ENCODE assay signal across 17 cellular contexts in the genomic region with DNA sequence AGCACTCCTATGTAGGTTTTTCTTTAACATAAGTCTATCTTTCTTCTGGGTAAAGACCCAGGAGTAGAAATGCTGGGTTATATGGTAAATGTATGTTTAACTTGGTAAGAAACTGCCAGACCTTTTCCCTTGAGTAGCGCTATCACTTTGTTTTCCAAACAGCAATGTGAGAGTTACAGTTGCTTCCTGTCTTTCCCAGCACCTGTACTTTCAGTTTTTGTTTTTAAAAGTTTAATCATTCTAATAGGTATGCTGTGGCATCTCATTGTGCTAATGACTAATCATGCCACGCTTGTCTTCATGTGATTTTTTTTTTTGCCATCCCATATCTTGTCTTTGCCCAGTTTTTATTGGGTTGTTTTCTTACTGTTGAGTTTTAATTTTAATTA. TPM values are rescaled to one million over a fixed set of nuclear protein-coding genes. Genes with fewer than 3 reads are reported as not detected.
DNase-seq lines count a peak whose midpoint lies in the region; ATAC-seq and TF ChIP-seq lines count a peak whose summit lies in the region.
"Had no signal": no experiment of that assay in that cellular context is flagged by ENCODE, and none has a peak within 500 bp of the region (broad histone marks: within the 10 kb centered on the region; RNA-seq: fewer than 3 reads in every experiment).

No MANE protein-coding gene starts in this region.

- POLR2A ChIA-PET in MCF 10A (lab: Yijun Ruan, JAX): interaction anchor here (1.5 kb wide), 1 partner anchor 31 kb away, joined by 3 read pairs; a partner anchor contains a TSS
- POLR2A ChIA-PET in activated B cell treated with CpG ODN at 0.5 μM for 24 hours (lab: Charles Lee): no interaction called here

- H3K27me3 ChIP-seq in breast epithelium: no peaks in the 10 kb centered on the region
- H3K27me3 ChIP-seq: right atrium auricular region had no signal

- H3K4me3 Mint-ChIP-seq in MCF 10A (ENCODE audit: unreplicated experiment) (no peak overlapping the region), activated B cell treated with CpG ODN at 0.5 μM for 24 hours (no peak overlapping the region), type B pancreatic cell (no peak overlapping the region)
- H3K4me3 Mint-ChIP-seq: activated naive CD4-positive, alpha-beta T cell treated with anti-CD3 and anti-CD28 coated beads for 36 hours; nephron had no signal

- H3K4me1 Mint-ChIP-seq in MCF 10A (ENCODE audit: insufficient read depth, unreplicated experiment) (no peaks in the 10 kb centered on the region), activated B cell treated with CpG ODN at 0.5 μM for 24 hours (peaks cover 8% of the 10 kb centered on the region), type B pancreatic cell (ENCODE audit: unreplicated experiment) (no peaks in the 10 kb centered on the region)
- H3K4me1 Mint-ChIP-seq: nephron had no signal

- H3K4me3 ChIP-seq in breast epithelium: no peak overlapping the region
- H3K4me3 ChIP-seq: lower lobe of right lung, right atrium auricular region had no signal

- BruUV-seq in MCF 10A (replicated peaks; lab: Mats Ljungman, UMichigan): no TSS peak

- H3K36me3 Mint-ChIP-seq in MCF 10A (ENCODE audit: insufficient read depth, unreplicated experiment): peaks cover 68% of the 10 kb centered on the region
- H3K36me3 Mint-ChIP-seq in activated B cell treated with CpG ODN at 0.5 μM for 24 hours (ENCODE audit: low read depth): peaks cover 66% of the 10 kb centered on the region
- peaks cover 30% of the 10 kb centered on the region for H3K36me3 Mint-ChIP-seq in type B pancreatic cell

- no peak for TF ChIP-seq POLR2A in breast epithelium (IDR thresholded peaks at IDR 0.05)

- no peak overlapping the region for H3K27ac ChIP-seq in breast epithelium
- H3K27ac ChIP-seq: lower lobe of right lung, right atrium auricular region had no signal

- no peaks in the 10 kb centered on the region for H3K9me3 ChIP-seq in breast epithelium
- H3K9me3 ChIP-seq: lower lobe of right lung, right atrium auricular region had no signal

- H3K9me3 Mint-ChIP-seq in MCF 10A (ENCODE audit: unreplicated experiment) (no peaks in the 10 kb centered on the region), activated B cell treated with CpG ODN at 0.5 μM for 24 hours (no peaks in the 10 kb centered on the region), type B pancreatic cell (no peaks in the 10 kb centered on the region)
- H3K9me3 Mint-ChIP-seq: activated naive CD4-positive, alpha-beta T cell treated with anti-CD3 and anti-CD28 coated beads for 36 hours; nephron had no signal

- intact Hi-C loops in MCF 10A (cut with micrococcal nuclease): no loop called here
- intact Hi-C loops in breast epithelium (cut with DNase I; ENCODE audit: low total_unique reads): no loop called here
- intact Hi-C loops in activated B cell treated with CpG ODN at 0.5 μM for 24 hours (cut with micrococcal nuclease): no loop called here

- no peaks in the 10 kb centered on the region for H3K36me3 ChIP-seq in breast epithelium

- H3K27ac Mint-ChIP-seq in MCF 10A (ENCODE audit: low read depth, unreplicated experiment): peak overlapping the region; percentile 66
- H3K27ac Mint-ChIP-seq in activated B cell treated with CpG ODN at 0.5 μM for 24 hours: peak overlapping the region; percentile 25
- H3K27ac Mint-ChIP-seq in type B pancreatic cell: peak overlapping the region; percentile 50
- H3K27ac Mint-ChIP-seq: activated naive CD4-positive, alpha-beta T cell treated with anti-CD3 and anti-CD28 coated beads for 36 hours; nephron had no signal

- H3K27me3 Mint-ChIP-seq in MCF 10A (ENCODE audit: insufficient read depth, unreplicated experiment) (no peaks in the 10 kb centered on the region), activated B cell treated with CpG ODN at 0.5 μM for 24 hours (no peaks in the 10 kb centered on the region), type B pancreatic cell (no peaks in the 10 kb centered on the region)

- TF ChIP-seq CTCF in MCF 10A (IDR thresholded peaks at IDR 0.05; ENCODE audit: unreplicated experiment) (no peak), breast epithelium (IDR thresholded peaks at IDR 0.05) (no peak), activated B cell treated with CpG ODN at 0.5 μM for 24 hours (IDR thresholded peaks at IDR 0.05) (no peak), type B pancreatic cell (conservative IDR thresholded peaks at IDR 0.05) (no peak)

- ATAC-seq in activated B cell treated with CpG ODN at 0.5 μM for 24 hours (ENCODE audit: low read depth): no peak
- ATAC-seq: lower lobe of right lung had no signal

- DNase-seq in MCF 10A (ENCODE audit: unreplicated experiment): no peak
- no peak for DNase-seq in breast epithelium (ENCODE audit: low spot score in 2 of 2)
- no peak for DNase-seq in activated B cell treated with CpG ODN at 0.5 μM for 24 hours
- DNase-seq in kidney tubule cell (ENCODE audit: low spot score): peak; percentile 39
- DNase-seq in type B pancreatic cell (ENCODE audit: extremely low spot score, unreplicated experiment): no peak
- DNase-seq in hippocampal formation (lab: John Stamatoyannopoulos, UW): no peak
- no peak for DNase-seq in C1 segment of cervical spinal cord (lab: John Stamatoyannopoulos, UW)
- no peak for DNase-seq in NCI-H345 (lab: John Stamatoyannopoulos, UW)
- DNase-seq: activated CD4-positive, alpha-beta T cell treated with anti-CD3 and anti-CD28 coated beads, Interleukin-2, amount 50 U/mL, for 1 hour; activated naive CD4-positive, alpha-beta T cell treated with anti-CD3 and anti-CD28 coated beads for 36 hours; DMS 273 treated with DMSO at 0.1 percent for 48 hours; lower lobe of right lung; NCI-H2081; NCI-H774; RPMI8226 had no signal

- CTCF ChIA-PET in MCF 10A (lab: Yijun Ruan, JAX) (no interaction called here), activated B cell treated with CpG ODN at 0.5 μM for 24 hours (lab: Charles Lee) (no interaction called here)

- no peaks in the 10 kb centered on the region for H3K4me1 ChIP-seq in breast epithelium

RNA-seq across cellular contexts. Expression of a gene that starts 28.1 kb away (rescaled TPM):
- total RNA-seq in MCF 10A (2022): 30.0 and 30.9 TPM in 2 replicates
- 10 to 100 TPM; 41.3 to 53.1 (median 42.6) TPM for total RNA-seq in breast epithelium
- 89.2 and 107 TPM in 2 replicates for total RNA-seq in activated B cell treated with CpG ODN at 0.5 μM for 24 hours
- total RNA-seq in type B pancreatic cell (ENCODE audit: low replicate concordance): 26.3 and 38.4 TPM in 2 replicates

RNA-seq across cellular contexts. Expression of a gene that starts 31.2 kb away (rescaled TPM):
- 26.1 and 32.5 TPM in 2 replicates for total RNA-seq in MCF 10A (2022)
- total RNA-seq in breast epithelium: 100 to 1,000 TPM in 1 of 3 donors, 10 to 100 TPM in 2; 66.4 to 172 (median 88.2) TPM
- total RNA-seq in activated B cell treated with CpG ODN at 0.5 μM for 24 hours: 121 and 135 TPM in 2 replicates
- 34.6 and 43.4 TPM in 2 replicates for total RNA-seq in type B pancreatic cell (ENCODE audit: low replicate concordance)
